21 cellular contexts compared by ENCODE assay signal in the genomic region with DNA sequence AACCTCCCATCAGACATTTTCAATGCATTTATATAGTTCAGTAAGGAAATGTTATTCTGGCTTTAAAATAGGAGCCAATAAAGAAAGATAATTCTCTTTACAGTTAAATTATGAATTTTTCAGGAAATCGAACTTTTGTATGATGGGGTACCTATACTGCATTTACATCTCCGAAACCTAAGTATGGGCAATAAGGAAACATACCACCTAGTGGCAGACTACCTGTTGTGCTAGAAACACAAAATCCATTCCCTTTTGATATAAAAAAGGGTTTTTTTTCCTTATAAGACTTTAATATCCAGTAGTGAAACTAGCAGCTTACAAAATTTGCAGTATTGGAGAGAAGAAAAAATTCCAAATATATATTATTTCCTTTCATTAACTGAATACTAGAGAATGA. TPM values are rescaled to one million over a fixed set of nuclear protein-coding genes. Genes with fewer than 3 reads are reported as not detected.
A peak's percentile ranks its signal among the peaks of the same experiment; 100 is the strongest.
DNase-seq lines count a peak whose midpoint lies in the region; ATAC-seq, FAIRE-seq and TF ChIP-seq lines count a peak whose summit lies in the region.
"Had no signal": no experiment of that assay in that cellular context is flagged by ENCODE, and none has a peak within 500 bp of the region (broad histone marks: within the 10 kb centered on the region; RNA-seq: fewer than 3 reads in every experiment).

No MANE protein-coding gene starts in this region.

- H3K79me2 ChIP-seq in HepG2 (ENCODE audit: insufficient read depth, low read length), result no peaks in the 10 kb centered on the region
- H3K79me2 ChIP-seq in OCI-LY7 (ENCODE audit: insufficient read depth, low read depth, low read length), result no peaks in the 10 kb centered on the region

- peak; percentile 10 for TF ChIP-seq CTCF in liver (IDR thresholded peaks at IDR 0.05; ENCODE audit: low read depth, low read length, missing input control)
- TF ChIP-seq CTCF in HepG2 (CRISPR knock-in tag; IDR thresholded peaks at IDR 0.05), result no peak
- TF ChIP-seq CTCF in OCI-LY7 (conservative IDR thresholded peaks at IDR 0.05; ENCODE audit: low read length), result peak; percentile 55
- TF ChIP-seq CTCF in foreskin keratinocyte (conservative IDR thresholded peaks at IDR 0.05), result peak; percentile 35
- no peak for TF ChIP-seq CTCF in CD8-positive, alpha-beta T cell (IDR thresholded peaks at IDR 0.05)

- H4K20me1 ChIP-seq in HepG2 (ENCODE audit: insufficient read depth, low read length) (no peaks in the 10 kb centered on the region), OCI-LY7 (ENCODE audit: insufficient read depth, low read length) (no peaks in the 10 kb centered on the region)

- H3K27ac ChIP-seq in liver (ENCODE audit: low read depth in 1 of 2, low read length in 2 of 2) (no peak overlapping the region), HepG2 (ENCODE audit: extremely low read length, insufficient read depth, low read length) (no peak overlapping the region), OCI-LY7 (ENCODE audit: low read depth, low read length, poor library complexity, severe bottlenecking) (no peak overlapping the region), foreskin keratinocyte (no peak overlapping the region)
- H3K27ac ChIP-seq in CD8-positive, alpha-beta T cell (ENCODE audit: low read depth, low read length), result no peak overlapping the region
- H3K27ac ChIP-seq: RWPE1, upper lobe of right lung had no signal

- TF ChIP-seq EP300 in HepG2 (IDR thresholded peaks at IDR 0.05; ENCODE audit: low read depth in 2 of 2, low read length in 2 of 2) (no peak), HepG2 (CRISPR knock-in tag; IDR thresholded peaks at IDR 0.05; ENCODE audit: borderline replicate concordance) (no peak)

- no peak for DNase-seq in HepG2 (ENCODE audit: low spot score)
- no peak for DNase-seq in OCI-LY7 (ENCODE audit: low spot score)
- DNase-seq in foreskin keratinocyte, result no peak
- no peak for DNase-seq in CD8-positive, alpha-beta T cell
- DNase-seq in stimulated activated naive CD8-positive, alpha-beta T cell treated with anti-CD3 and anti-CD28 coated beads, Interleukin-15, Interleukin-2, amounts not matched to agents 100 U/mL and 50 U/mL, for 24 hours, result no peak
- no peak for DNase-seq in AG08395 (ENCODE audit: low spot score)
- DNase-seq in stimulated activated CD4-positive, alpha-beta T cell treated with anti-CD3 and anti-CD28 coated beads, Interleukin-2, amount 100 ng/mL, for 48 hours, result no peak
- DNase-seq: ACHN; activated CD4-positive, alpha-beta T cell treated with anti-CD3 and anti-CD28 coated beads for 48 hours; activated CD8-positive, alpha-beta memory T cell treated with anti-CD3 and anti-CD28 coated beads, Interleukin-2, amount 10 ng/mL, durations not matched to agents 7 days and 5 days; activated naive CD4-positive, alpha-beta T cell treated with anti-CD3 and anti-CD28 coated beads, Interleukin-2, amount 50 U/mL, for 16 hours; anterior cingulate cortex; cortex of kidney; NCI-H1417; NCI-H524; upper lobe of right lung had no signal

- POLR2A ChIA-PET in HepG2 (lab: Yijun Ruan, JAX) (no interaction called here), OCI-LY7 (lab: Charles Lee) (interaction anchor here (0.6 kb wide), 1 partner anchor 19 kb away, joined by 3 read pairs; no protein-coding TSS in a partner anchor)
- POLR2A ChIA-PET in CD8-positive, alpha-beta T cell (lab: Charles Lee), result no interaction called here

- no peak overlapping the region for H3K27ac Mint-ChIP-seq in CD8-positive, alpha-beta T cell
- H3K27ac Mint-ChIP-seq: activated CD8-positive, alpha-beta memory T cell treated with anti-CD3 and anti-CD28 coated beads, Interleukin-2, amount 10 ng/mL, durations not matched to agents 7 days and 5 days; CD14-positive monocyte; stimulated activated effector memory CD8-positive, alpha-beta T cell treated with anti-CD3 and anti-CD28 coated beads, Interleukin-12 subunit alpha, Interleukin-12 subunit beta, amount 100 ng/mL, for 72 hours; T-helper 2 cell treated with Interferon-gamma antibody and Interleukin-4, amounts not matched to agents 5 μg/mL and 100 μg/mL, for 36 hours had no signal

- H3K27me3 Mint-ChIP-seq in CD8-positive, alpha-beta T cell (ENCODE audit: low read depth), result peaks cover 12% of the 10 kb centered on the region

- FAIRE-seq in HepG2 (lab: Jason Lieb, UNC), result no peak

- H3K36me3 Mint-ChIP-seq in CD8-positive, alpha-beta T cell, result no peaks in the 10 kb centered on the region
- H3K36me3 Mint-ChIP-seq: activated CD8-positive, alpha-beta memory T cell treated with anti-CD3 and anti-CD28 coated beads, Interleukin-2, amount 10 ng/mL, durations not matched to agents 7 days and 5 days; CD14-positive monocyte; stimulated activated effector memory CD8-positive, alpha-beta T cell treated with anti-CD3 and anti-CD28 coated beads, Interleukin-12 subunit alpha, Interleukin-12 subunit beta, amount 100 ng/mL, for 72 hours had no signal

- H3K4me1 ChIP-seq in liver (ENCODE audit: control insufficient read depth in 4 of 4, insufficient read depth in 4 of 4, low read length in 3 of 4), result no peaks in the 10 kb centered on the region
- H3K4me1 ChIP-seq in HepG2 (ENCODE audit: insufficient read depth, low read length), result no peaks in the 10 kb centered on the region
- H3K4me1 ChIP-seq in OCI-LY7 (ENCODE audit: insufficient read depth, low read length, poor library complexity, severe bottlenecking), result no peaks in the 10 kb centered on the region
- no peaks in the 10 kb centered on the region for H3K4me1 ChIP-seq in foreskin keratinocyte
- no peaks in the 10 kb centered on the region for H3K4me1 ChIP-seq in CD8-positive, alpha-beta T cell (ENCODE audit: insufficient read depth, low read length)
- H3K4me1 ChIP-seq: upper lobe of right lung had no signal

- CTCF ChIA-PET in HepG2 (lab: Yijun Ruan, JAX; ENCODE audit: low intra/inter-chr PET ratio, low total read pairs) (no interaction called here), OCI-LY7 (lab: Charles Lee; ENCODE audit: unreplicated experiment) (no interaction called here)
- CTCF ChIA-PET in CD8-positive, alpha-beta T cell (lab: Charles Lee), result no interaction called here

- H3K4me2 ChIP-seq in HepG2 (ENCODE audit: low read depth, low read length) (no peak overlapping the region), OCI-LY7 (ENCODE audit: low read length) (no peak overlapping the region)

- in situ Hi-C loops in HepG2 (cut with HindIII; ENCODE audit: extremely low pct_ligation_motif_present, low pct_unique_long_range_greater_than_20kb), result no loop called here

- no peaks in the 10 kb centered on the region for H3K9me2 ChIP-seq in OCI-LY7 (ENCODE audit: insufficient read depth, low read length)

- 82% methylated on average over 2 of the region's 2 CpGs for WGBS in liver
- 2% methylated on average over 2 of the region's 2 CpGs for WGBS in HepG2 (ENCODE audit: low lambda C conversion rate)

- BruUV-seq in HepG2 (replicated peaks; lab: Mats Ljungman, UMichigan), result no TSS peak
- BruUV-seq in OCI-LY7 (replicated peaks; lab: Mats Ljungman, UMichigan), result no TSS peak

- TF ChIP-seq POLR2A in HepG2 (IDR thresholded peaks at IDR 0.05; ENCODE audit: insufficient read depth in 1 of 2, low read depth in 2 of 2, low read length in 2 of 2), result no peak

- H3K4me3 Mint-ChIP-seq in CD8-positive, alpha-beta T cell, result no peak overlapping the region
- H3K4me3 Mint-ChIP-seq: activated CD8-positive, alpha-beta memory T cell treated with anti-CD3 and anti-CD28 coated beads, Interleukin-2, amount 10 ng/mL, durations not matched to agents 7 days and 5 days; CD14-positive monocyte; stimulated activated effector memory CD8-positive, alpha-beta T cell treated with anti-CD3 and anti-CD28 coated beads, Interleukin-12 subunit alpha, Interleukin-12 subunit beta, amount 100 ng/mL, for 72 hours; T-helper 2 cell treated with Interferon-gamma antibody and Interleukin-4, amounts not matched to agents 5 μg/mL and 100 μg/mL, for 36 hours had no signal

- H3K27me3 ChIP-seq in liver (ENCODE audit: control insufficient read depth in 4 of 4, insufficient read depth in 4 of 4, low read length in 3 of 4), result no peaks in the 10 kb centered on the region
- no peaks in the 10 kb centered on the region for H3K27me3 ChIP-seq in HepG2 (ENCODE audit: control insufficient read depth in 1 of 2, insufficient read depth in 2 of 2, low read length in 2 of 2)
- H3K27me3 ChIP-seq in foreskin keratinocyte, result peaks cover 4% of the 10 kb centered on the region
- H3K27me3 ChIP-seq in CD8-positive, alpha-beta T cell (ENCODE audit: insufficient read depth, low read length), result peaks cover 3% of the 10 kb centered on the region
- H3K27me3 ChIP-seq: upper lobe of right lung had no signal

- H3K36me3 ChIP-seq in liver (ENCODE audit: control insufficient read depth in 4 of 4, insufficient read depth in 3 of 4, low read depth in 1 of 4, low read length in 3 of 4) (no peaks in the 10 kb centered on the region), HepG2 (replicated peaks in 1 of 2; ENCODE audit: control insufficient read depth in 1 of 2, insufficient read depth in 2 of 2, low read length in 2 of 2) (no peaks in the 10 kb centered on the region), OCI-LY7 (ENCODE audit: insufficient read depth, low read length) (no peaks in the 10 kb centered on the region)
- no peaks in the 10 kb centered on the region for H3K36me3 ChIP-seq in CD8-positive, alpha-beta T cell (ENCODE audit: insufficient read depth, low read length)
- H3K36me3 ChIP-seq: upper lobe of right lung had no signal

- H3K9me3 ChIP-seq in liver (ENCODE audit: control insufficient read depth in 4 of 4, low read length in 3 of 4) (no peaks in the 10 kb centered on the region), HepG2 (ENCODE audit: low read length) (no peaks in the 10 kb centered on the region), OCI-LY7 (ENCODE audit: low read length) (no peaks in the 10 kb centered on the region)
- H3K9me3 ChIP-seq in CD8-positive, alpha-beta T cell (ENCODE audit: low read length), result no peaks in the 10 kb centered on the region
- H3K9me3 ChIP-seq: upper lobe of right lung had no signal

- intact Hi-C loops in HepG2 (cut with micrococcal nuclease; ENCODE audit: unreplicated experiment), result no loop called here
- intact Hi-C loops in OCI-LY7 (cut with micrococcal nuclease; ENCODE audit: unreplicated experiment), result no loop called here
- intact Hi-C loops in CD8-positive, alpha-beta T cell (cut with DNase I, micrococcal nuclease), result no loop called here

- H2AFZ ChIP-seq in HepG2 (ENCODE audit: low read length) (no peak overlapping the region), OCI-LY7 (ENCODE audit: low read length) (no peak overlapping the region)

- ATAC-seq in HepG2 (no peak), foreskin keratinocyte (no peak)
- ATAC-seq in CD8-positive, alpha-beta T cell, result no peak
- no peak for ATAC-seq in stimulated activated naive CD8-positive, alpha-beta T cell treated with anti-CD3 and anti-CD28 coated beads, Interleukin-15, Interleukin-2, amounts not matched to agents 100 U/mL and 50 U/mL, for 24 hours
- ATAC-seq: activated CD8-positive, alpha-beta memory T cell treated with anti-CD3 and anti-CD28 coated beads, Interleukin-2, amount 10 ng/mL, durations not matched to agents 7 days and 5 days; stimulated activated effector memory CD8-positive, alpha-beta T cell treated with anti-CD3 and anti-CD28 coated beads, Interleukin-12 subunit alpha, Interleukin-12 subunit beta, amount 100 ng/mL, for 72 hours; upper lobe of right lung had no signal

- peak; percentile 15 to 41 for TF ChIP-seq RAD21 in liver (IDR thresholded peaks at IDR 0.05)
- no peak for TF ChIP-seq RAD21 in HepG2 (CRISPR knock-in tag; IDR thresholded peaks at IDR 0.05)

- H3K9ac ChIP-seq in liver (ENCODE audit: low read depth in 1 of 2, low read length in 2 of 2) (no peak overlapping the region), HepG2 (ENCODE audit: insufficient read depth, low read depth, low read length) (no peak overlapping the region)

- H3K4me1 Mint-ChIP-seq in CD8-positive, alpha-beta T cell (ENCODE audit: low read depth), result no peaks in the 10 kb centered on the region
- H3K4me1 Mint-ChIP-seq: activated CD8-positive, alpha-beta memory T cell treated with anti-CD3 and anti-CD28 coated beads, Interleukin-2, amount 10 ng/mL, durations not matched to agents 7 days and 5 days; stimulated activated effector memory CD8-positive, alpha-beta T cell treated with anti-CD3 and anti-CD28 coated beads, Interleukin-12 subunit alpha, Interleukin-12 subunit beta, amount 100 ng/mL, for 72 hours had no signal

- H3K4me3 ChIP-seq in liver (ENCODE audit: low read depth in 1 of 3, low read length in 3 of 3) (no peak overlapping the region), HepG2 (replicated peaks in 1 of 3; ENCODE audit: insufficient read depth in 1 of 3, low read depth in 2 of 3, low read length in 3 of 3) (no peak overlapping the region), OCI-LY7 (ENCODE audit: low read depth, low read length, poor library complexity, severe bottlenecking) (no peak overlapping the region)
- no peak overlapping the region for H3K4me3 ChIP-seq in CD8-positive, alpha-beta T cell (ENCODE audit: low read depth, low read length)
- H3K4me3 ChIP-seq: upper lobe of right lung had no signal

- H3K9me3 Mint-ChIP-seq in CD8-positive, alpha-beta T cell, result no peaks in the 10 kb centered on the region
- H3K9me3 Mint-ChIP-seq: stimulated activated effector memory CD8-positive, alpha-beta T cell treated with anti-CD3 and anti-CD28 coated beads, Interleukin-12 subunit alpha, Interleukin-12 subunit beta, amount 100 ng/mL, for 72 hours; T-helper 2 cell treated with Interferon-gamma antibody and Interleukin-4, amounts not matched to agents 5 μg/mL and 100 μg/mL, for 36 hours had no signal

RNA-seq across cellular contexts. Expression of a gene that starts 21.3 kb away (rescaled TPM):
- total RNA-seq in liver, result 1 to 10 TPM in 1 of 2 donors, under 1 TPM in 1; 0.70 to 2.8 TPM
- polyA plus RNA-seq in liver, result 1 to 10 TPM in 1 of 2 donors, under 1 TPM in 1; 0.44 to 2.2 TPM
- 3.4 TPM in 2 replicates for total RNA-seq in HepG2 (2016; rRNA removed; fragmentation: Illumina TruSeq; extraction: Trizol)
- total RNA-seq in HepG2 (2016; cell fraction: cytosol; rRNA removed; fragmentation: Illumina TruSeq; extraction: Trizol; ENCODE audit: low read depth), result 0.20 and 0.35 TPM in 2 replicates
- 2.9 and 3.7 TPM in 2 replicates for total RNA-seq in HepG2 (2016; cell fraction: insoluble cytoplasmic fraction; rRNA removed; fragmentation: Illumina TruSeq; extraction: Trizol)
- total RNA-seq in HepG2 (2016; cell fraction: membrane; rRNA removed; fragmentation: Illumina TruSeq; extraction: Trizol), result 1.8 and 1.9 TPM in 2 replicates
- 8.9 and 9.7 TPM in 2 replicates for total RNA-seq in HepG2 (2016; cell fraction: nucleus; rRNA removed; fragmentation: Illumina TruSeq; extraction: Trizol)
- 10.5 and 10.6 TPM in 2 replicates for polyA plus RNA-seq in HepG2 (2011; rRNA removed)
- 5.3 and 8.4 TPM in 2 replicates for polyA plus RNA-seq in HepG2 (2011; cell fraction: cytosol; rRNA removed)
- polyA plus RNA-seq in HepG2 (2011; cell fraction: nucleus; rRNA removed), result 10.6 and 11.0 TPM in 2 replicates
- polyA plus RNA-seq in HepG2 (2012), result 4.7 and 13.5 TPM in 2 replicates
- polyA plus RNA-seq in HepG2 (2016; cell fraction: cytosol; fragmentation: Illumina TruSeq; extraction: Trizol; ENCODE audit: low read depth), result 0.22 and 0.32 TPM in 2 replicates
- polyA plus RNA-seq in HepG2 (2016; cell fraction: insoluble cytoplasmic fraction; fragmentation: Illumina TruSeq; extraction: Trizol; ENCODE audit: low read depth), result 2.9 and 3.0 TPM in 2 replicates
- polyA plus RNA-seq in HepG2 (2016; cell fraction: membrane; fragmentation: Illumina TruSeq; extraction: Trizol; ENCODE audit: low read depth), result 0.66 and 1.0 TPM in 2 replicates
- 10.6 and 10.7 TPM in 2 replicates for polyA plus RNA-seq in HepG2 (2016; cell fraction: nucleus; fragmentation: Illumina TruSeq; extraction: Trizol; ENCODE audit: insufficient read depth, low read depth)
- polyA minus RNA-seq in HepG2 (2011; rRNA and poly(A)+ RNA removed; ENCODE audit: low replicate concordance), result 2.5 and 13.3 TPM in 2 replicates
- polyA minus RNA-seq in HepG2 (2011; cell fraction: cytosol; rRNA and poly(A)+ RNA removed), result 7.5 and 11.8 TPM in 2 replicates
- 8.0 and 16.2 TPM in 2 replicates for polyA minus RNA-seq in HepG2 (2011; cell fraction: nucleus; rRNA and poly(A)+ RNA removed)
- total RNA-seq in OCI-LY7 (2014; rRNA removed; shearing (Covaris generic)), result 0.05 and 0.06 TPM in 2 replicates
- total RNA-seq in OCI-LY7 (2022), result 0.15 TPM in 1 of 2 replicates, not detected in the other
- total RNA-seq in foreskin keratinocyte, result 1.9 and 5.3 TPM in 2 replicates
- polyA plus RNA-seq in foreskin keratinocyte, result 0.82 and 1.7 TPM in 2 replicates
- total RNA-seq in CD8-positive, alpha-beta T cell, result under 1 TPM in 1 of 2 experiments, not detected in 1; 0.22 TPM

Comparison
In these comparisons a context has a peak if more than half of its experiments do, and no peak if none do; other contexts are left out.
1. CTCF ChIP-seq: peak in liver (single experiment), OCI-LY7 (single experiment) and foreskin keratinocyte (single experiment); none in HepG2 (single experiment) and CD8-positive, alpha-beta T cell (single experiment).